2 cellular contexts compared by ENCODE assay signal in genomic region chr22:30718938-30719337, GRCh38.
TF ChIP-seq lines count a peak whose summit lies in the region.

No MANE protein-coding gene starts in this region.

TF ChIP-seq in GM23338, 12 proteins besides CTCF, POLR2A, EP300 and RAD21 (continued from another document):
- TF ChIP-seq, protein P1, sequence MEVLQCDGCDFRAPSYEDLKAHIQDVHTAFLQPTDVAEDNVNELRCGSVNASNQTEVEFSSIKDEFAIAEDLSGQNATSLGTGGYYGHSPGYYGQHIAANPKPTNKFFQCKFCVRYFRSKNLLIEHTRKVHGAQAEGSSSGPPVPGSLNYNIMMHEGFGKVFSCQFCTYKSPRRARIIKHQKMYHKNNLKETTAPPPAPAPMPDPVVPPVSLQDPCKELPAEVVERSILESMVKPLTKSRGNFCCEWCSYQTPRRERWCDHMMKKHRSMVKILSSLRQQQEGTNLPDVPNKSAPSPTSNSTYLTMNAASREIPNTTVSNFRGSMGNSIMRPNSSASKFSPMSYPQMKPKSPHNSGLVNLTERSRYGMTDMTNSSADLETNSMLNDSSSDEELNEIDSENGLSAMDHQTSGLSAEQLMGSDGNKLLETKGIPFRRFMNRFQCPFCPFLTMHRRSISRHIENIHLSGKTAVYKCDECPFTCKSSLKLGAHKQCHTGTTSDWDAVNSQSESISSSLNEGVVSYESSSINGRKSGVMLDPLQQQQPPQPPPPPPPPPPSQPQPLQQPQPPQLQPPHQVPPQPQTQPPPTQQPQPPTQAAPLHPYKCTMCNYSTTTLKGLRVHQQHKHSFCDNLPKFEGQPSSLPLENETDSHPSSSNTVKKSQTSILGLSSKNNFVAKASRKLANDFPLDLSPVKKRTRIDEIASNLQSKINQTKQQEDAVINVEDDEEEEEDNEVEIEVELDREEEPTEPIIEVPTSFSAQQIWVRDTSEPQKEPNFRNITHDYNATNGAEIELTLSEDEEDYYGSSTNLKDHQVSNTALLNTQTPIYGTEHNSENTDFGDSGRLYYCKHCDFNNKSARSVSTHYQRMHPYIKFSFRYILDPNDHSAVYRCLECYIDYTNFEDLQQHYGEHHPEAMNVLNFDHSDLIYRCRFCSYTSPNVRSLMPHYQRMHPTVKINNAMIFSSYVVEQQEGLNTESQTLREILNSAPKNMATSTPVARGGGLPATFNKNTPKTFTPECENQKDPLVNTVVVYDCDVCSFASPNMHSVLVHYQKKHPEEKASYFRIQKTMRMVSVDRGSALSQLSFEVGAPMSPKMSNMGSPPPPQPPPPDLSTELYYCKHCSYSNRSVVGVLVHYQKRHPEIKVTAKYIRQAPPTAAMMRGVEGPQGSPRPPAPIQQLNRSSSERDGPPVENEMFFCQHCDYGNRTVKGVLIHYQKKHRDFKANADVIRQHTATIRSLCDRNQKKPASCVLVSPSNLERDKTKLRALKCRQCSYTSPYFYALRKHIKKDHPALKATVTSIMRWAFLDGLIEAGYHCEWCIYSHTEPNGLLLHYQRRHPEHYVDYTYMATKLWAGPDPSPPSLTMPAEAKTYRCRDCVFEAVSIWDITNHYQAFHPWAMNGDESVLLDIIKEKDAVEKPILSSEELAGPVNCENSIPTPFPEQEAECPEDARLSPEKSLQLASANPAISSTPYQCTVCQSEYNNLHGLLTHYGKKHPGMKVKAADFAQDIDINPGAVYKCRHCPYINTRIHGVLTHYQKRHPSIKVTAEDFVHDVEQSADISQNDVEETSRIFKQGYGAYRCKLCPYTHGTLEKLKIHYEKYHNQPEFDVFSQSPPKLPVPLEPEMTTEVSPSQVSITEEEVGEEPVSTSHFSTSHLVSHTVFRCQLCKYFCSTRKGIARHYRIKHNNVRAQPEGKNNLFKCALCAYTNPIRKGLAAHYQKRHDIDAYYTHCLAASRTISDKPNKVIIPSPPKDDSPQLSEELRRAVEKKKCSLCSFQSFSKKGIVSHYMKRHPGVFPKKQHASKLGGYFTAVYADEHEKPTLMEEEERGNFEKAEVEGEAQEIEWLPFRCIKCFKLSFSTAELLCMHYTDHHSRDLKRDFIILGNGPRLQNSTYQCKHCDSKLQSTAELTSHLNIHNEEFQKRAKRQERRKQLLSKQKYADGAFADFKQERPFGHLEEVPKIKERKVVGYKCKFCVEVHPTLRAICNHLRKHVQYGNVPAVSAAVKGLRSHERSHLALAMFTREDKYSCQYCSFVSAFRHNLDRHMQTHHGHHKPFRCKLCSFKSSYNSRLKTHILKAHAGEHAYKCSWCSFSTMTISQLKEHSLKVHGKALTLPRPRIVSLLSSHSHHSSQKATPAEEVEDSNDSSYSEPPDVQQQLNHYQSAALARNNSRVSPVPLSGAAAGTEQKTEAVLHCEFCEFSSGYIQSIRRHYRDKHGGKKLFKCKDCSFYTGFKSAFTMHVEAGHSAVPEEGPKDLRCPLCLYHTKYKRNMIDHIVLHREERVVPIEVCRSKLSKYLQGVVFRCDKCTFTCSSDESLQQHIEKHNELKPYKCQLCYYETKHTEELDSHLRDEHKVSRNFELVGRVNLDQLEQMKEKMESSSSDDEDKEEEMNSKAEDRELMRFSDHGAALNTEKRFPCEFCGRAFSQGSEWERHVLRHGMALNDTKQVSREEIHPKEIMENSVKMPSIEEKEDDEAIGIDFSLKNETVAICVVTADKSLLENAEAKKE (CRISPR knock-in tag; IDR thresholded peaks at IDR 0.05) = no peak
- TF ChIP-seq CREB1 (CRISPR knock-in tag; IDR thresholded peaks at IDR 0.05; ENCODE audit: low read depth) = no peak
- TF ChIP-seq NANOG (IDR thresholded peaks at IDR 0.05; ENCODE audit: borderline replicate concordance) = no peak
- TF ChIP-seq POLR2AphosphoS5 (IDR thresholded peaks at IDR 0.05; ENCODE audit: low read depth) = no peak
- TF ChIP-seq, protein P2, sequence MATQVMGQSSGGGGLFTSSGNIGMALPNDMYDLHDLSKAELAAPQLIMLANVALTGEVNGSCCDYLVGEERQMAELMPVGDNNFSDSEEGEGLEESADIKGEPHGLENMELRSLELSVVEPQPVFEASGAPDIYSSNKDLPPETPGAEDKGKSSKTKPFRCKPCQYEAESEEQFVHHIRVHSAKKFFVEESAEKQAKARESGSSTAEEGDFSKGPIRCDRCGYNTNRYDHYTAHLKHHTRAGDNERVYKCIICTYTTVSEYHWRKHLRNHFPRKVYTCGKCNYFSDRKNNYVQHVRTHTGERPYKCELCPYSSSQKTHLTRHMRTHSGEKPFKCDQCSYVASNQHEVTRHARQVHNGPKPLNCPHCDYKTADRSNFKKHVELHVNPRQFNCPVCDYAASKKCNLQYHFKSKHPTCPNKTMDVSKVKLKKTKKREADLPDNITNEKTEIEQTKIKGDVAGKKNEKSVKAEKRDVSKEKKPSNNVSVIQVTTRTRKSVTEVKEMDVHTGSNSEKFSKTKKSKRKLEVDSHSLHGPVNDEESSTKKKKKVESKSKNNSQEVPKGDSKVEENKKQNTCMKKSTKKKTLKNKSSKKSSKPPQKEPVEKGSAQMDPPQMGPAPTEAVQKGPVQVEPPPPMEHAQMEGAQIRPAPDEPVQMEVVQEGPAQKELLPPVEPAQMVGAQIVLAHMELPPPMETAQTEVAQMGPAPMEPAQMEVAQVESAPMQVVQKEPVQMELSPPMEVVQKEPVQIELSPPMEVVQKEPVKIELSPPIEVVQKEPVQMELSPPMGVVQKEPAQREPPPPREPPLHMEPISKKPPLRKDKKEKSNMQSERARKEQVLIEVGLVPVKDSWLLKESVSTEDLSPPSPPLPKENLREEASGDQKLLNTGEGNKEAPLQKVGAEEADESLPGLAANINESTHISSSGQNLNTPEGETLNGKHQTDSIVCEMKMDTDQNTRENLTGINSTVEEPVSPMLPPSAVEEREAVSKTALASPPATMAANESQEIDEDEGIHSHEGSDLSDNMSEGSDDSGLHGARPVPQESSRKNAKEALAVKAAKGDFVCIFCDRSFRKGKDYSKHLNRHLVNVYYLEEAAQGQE (IDR thresholded peaks at IDR 0.05; ENCODE audit: unreplicated experiment) = no peak
- no peak for TF ChIP-seq EZH2phosphoT487 (IDR thresholded peaks at IDR 0.05; ENCODE audit: unreplicated experiment)
- no peak for TF ChIP-seq EZH2 (IDR thresholded peaks at IDR 0.05; ENCODE audit: low read depth, unreplicated experiment)
TF ChIP-seq in GM23338: peak in this region for 0.

TF ChIP-seq in SK-N-SH treated with all-trans-retinoic acid at 6 μM for 48 hours, 23 proteins besides CTCF, POLR2A, EP300 and RAD21 (continued from another document):
- no peak for TF ChIP-seq POU6F1 (CRISPR knock-in tag; IDR thresholded peaks at IDR 0.05; ENCODE audit: borderline replicate concordance, low read depth)
- TF ChIP-seq BACH2 (CRISPR knock-in tag; IDR thresholded peaks at IDR 0.05; ENCODE audit: borderline replicate concordance) = no peak
- TF ChIP-seq, protein P3, sequence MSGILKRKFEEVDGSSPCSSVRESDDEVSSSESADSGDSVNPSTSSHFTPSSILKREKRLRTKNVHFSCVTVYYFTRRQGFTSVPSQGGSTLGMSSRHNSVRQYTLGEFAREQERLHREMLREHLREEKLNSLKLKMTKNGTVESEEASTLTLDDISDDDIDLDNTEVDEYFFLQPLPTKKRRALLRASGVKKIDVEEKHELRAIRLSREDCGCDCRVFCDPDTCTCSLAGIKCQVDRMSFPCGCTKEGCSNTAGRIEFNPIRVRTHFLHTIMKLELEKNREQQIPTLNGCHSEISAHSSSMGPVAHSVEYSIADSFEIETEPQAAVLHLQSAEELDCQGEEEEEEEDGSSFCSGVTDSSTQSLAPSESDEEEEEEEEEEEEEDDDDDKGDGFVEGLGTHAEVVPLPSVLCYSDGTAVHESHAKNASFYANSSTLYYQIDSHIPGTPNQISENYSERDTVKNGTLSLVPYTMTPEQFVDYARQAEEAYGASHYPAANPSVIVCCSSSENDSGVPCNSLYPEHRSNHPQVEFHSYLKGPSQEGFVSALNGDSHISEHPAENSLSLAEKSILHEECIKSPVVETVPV (CRISPR knock-in tag; IDR thresholded peaks at IDR 0.05) = no peak
